1 cellular context compared by ENCODE assay signal in genomic region chr11:875769-876301, GRCh38.
TF ChIP-seq lines count a peak whose summit lies in the region.

No MANE protein-coding gene starts in this region.

TF ChIP-seq in K562, 482 proteins besides CTCF, POLR2A, EP300 and RAD21 (continued from another document):
- peak; percentile 86 for TF ChIP-seq MGA (IDR thresholded peaks at IDR 0.05)
- peak; percentile 98 for TF ChIP-seq TCF3 (CRISPR knock-in tag; IDR thresholded peaks at IDR 0.05)
- TF ChIP-seq SOX6 (IDR thresholded peaks at IDR 0.05): peak; percentile 83
- TF ChIP-seq ATF1 (CRISPR knock-in tag; IDR thresholded peaks at IDR 0.05): no peak
- peak; percentile 68 for TF ChIP-seq ATF1 (tag; IDR thresholded peaks at IDR 0.05)
- peak; percentile 90; the same call in 1 of the 2 replicates for TF ChIP-seq RUNX1 (IDR thresholded peaks at IDR 0.05; ENCODE audit: low read depth)
- peak; percentile 74 for TF ChIP-seq MAX (CRISPR knock-in tag; IDR thresholded peaks at IDR 0.05)
- peak; percentile 80 to 86; a peak in 2 of 4 replicates for TF ChIP-seq ARNT (IDR thresholded peaks at IDR 0.05)
- TF ChIP-seq ZEB2 (IDR thresholded peaks at IDR 0.05): peak; percentile 87
- TF ChIP-seq ZMIZ1 (IDR thresholded peaks at IDR 0.05; ENCODE audit: low read depth in 2 of 2, low read length in 2 of 2): peak in 1 of 2 experiments; percentile 86; a peak in 2 of 4 replicates
- TF ChIP-seq HDAC3 (IDR thresholded peaks at IDR 0.05; ENCODE audit: borderline replicate concordance, partially characterized antibody): peak; percentile 92
- 0 out of 4 replicates have a peak, but pooled peaks of 1 of the 2 experiments have one; percentile 19 for TF ChIP-seq NRF1 (conservative IDR thresholded peaks at IDR 0.05 in 1 of 2, IDR thresholded peaks at IDR 0.05 in 1 of 2)
- no peak for TF ChIP-seq RNF219 (CRISPR knock-in tag; IDR thresholded peaks at IDR 0.05)
- TF ChIP-seq MECOM (CRISPR knock-in tag; IDR thresholded peaks at IDR 0.05): peak; percentile 64; the same call in 1 of the 2 replicates
- no peak for TF ChIP-seq MAFG (tag; conservative IDR thresholded peaks at IDR 0.05)
- TF ChIP-seq SP1 (CRISPR knock-in tag; IDR thresholded peaks at IDR 0.05): 0 out of 2 replicates have a peak, but pooled peaks have one; percentile 58
- TF ChIP-seq NR0B1 (IDR thresholded peaks at IDR 0.05; ENCODE audit: partially characterized antibody): no peak
- no peak for TF ChIP-seq SREBF2 (CRISPR knock-in tag; IDR thresholded peaks at IDR 0.05)
- no peak for TF ChIP-seq SRSF3 (IDR thresholded peaks at IDR 0.05; ENCODE audit: insufficient read depth, low read length)
- TF ChIP-seq SMAD4 (CRISPR knock-in tag; conservative IDR thresholded peaks at IDR 0.05): peak; percentile 100
- TF ChIP-seq ZNF263 (CRISPR knock-in tag; IDR thresholded peaks at IDR 0.05; ENCODE audit: borderline replicate concordance): peak; percentile 71; the same call in 1 of the 2 replicates
- no peak for TF ChIP-seq ARID3B (CRISPR knock-in tag; IDR thresholded peaks at IDR 0.05; ENCODE audit: borderline replicate concordance)
- 0 out of 4 replicates have a peak, but pooled peaks of 1 of the 2 experiments have one; percentile 37 for TF ChIP-seq NONO (IDR thresholded peaks at IDR 0.05; ENCODE audit: low read depth in 2 of 2, low read length in 1 of 2)
- TF ChIP-seq RCOR1 (IDR thresholded peaks at IDR 0.05; ENCODE audit: borderline replicate concordance in 1 of 2, low read depth in 2 of 2, low read length in 2 of 2): peak; percentile 77 to 81; a peak in 3 of 4 replicates
- TF ChIP-seq SRSF1 (IDR thresholded peaks at IDR 0.05; ENCODE audit: low read depth, low read length): no peak
- TF ChIP-seq GABPA (tag; conservative IDR thresholded peaks at IDR 0.05; ENCODE audit: low read depth): no peak
- TF ChIP-seq HMG20A (CRISPR knock-in tag; conservative IDR thresholded peaks at IDR 0.05): no peak
- peak; percentile 85 for TF ChIP-seq CCNT2 (IDR thresholded peaks at IDR 0.05; ENCODE audit: borderline replicate concordance, extremely low read depth, insufficient read length, low read depth, low read length)
- TF ChIP-seq MTA2 (IDR thresholded peaks at IDR 0.05; ENCODE audit: low read depth): peak; percentile 91
- TF ChIP-seq SMARCE1 (IDR thresholded peaks at IDR 0.05): peak; percentile 86
- TF ChIP-seq PHB2 (IDR thresholded peaks at IDR 0.05; ENCODE audit: low read depth): peak; percentile 83
- TF ChIP-seq L3MBTL2 (IDR thresholded peaks at IDR 0.05): peak; percentile 87
- TF ChIP-seq FOXO4 (CRISPR knock-in tag; IDR thresholded peaks at IDR 0.05): no peak
- TF ChIP-seq SMAD1 (IDR thresholded peaks at IDR 0.05; ENCODE audit: low read depth, low read length, partially characterized antibody): peak; percentile 52
- TF ChIP-seq HDAC1 (IDR thresholded peaks at IDR 0.05): peak in 1 of 2 experiments; percentile 65; a peak in 2 of 4 replicates
